11 cellular contexts compared by ENCODE assay signal in the genomic region with DNA sequence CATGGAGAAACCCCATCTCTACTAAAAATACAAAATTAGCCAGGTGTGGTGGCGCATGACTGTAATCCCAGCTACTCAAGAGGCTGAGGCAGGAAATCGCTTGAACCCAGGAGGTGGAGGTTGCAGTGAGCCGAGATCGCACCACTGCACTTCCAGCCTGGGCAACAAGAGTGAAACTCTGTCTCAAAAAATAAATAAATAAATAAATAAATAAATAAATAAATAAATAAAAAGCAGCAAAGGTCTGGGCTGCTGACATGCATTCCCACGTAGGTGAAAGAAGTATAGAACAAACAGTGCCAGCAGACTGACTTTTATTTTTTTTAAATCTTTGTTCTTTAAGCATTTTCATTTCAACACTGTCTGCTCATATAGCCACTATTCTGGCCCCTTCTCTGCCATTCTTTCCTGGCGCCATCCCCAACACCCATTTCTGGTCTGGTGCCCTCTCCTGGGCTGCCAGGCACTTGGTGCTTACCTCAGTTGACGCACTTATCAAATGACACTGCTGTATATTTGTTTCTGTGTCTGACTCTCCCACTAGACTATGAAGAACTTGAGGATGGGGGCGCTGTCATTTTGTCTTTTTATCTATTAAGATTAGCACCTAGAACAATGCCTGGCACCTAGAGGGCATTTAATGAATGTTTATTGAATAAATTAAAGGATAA. TPM values are rescaled to one million over a fixed set of nuclear protein-coding genes. Genes with fewer than 3 reads are reported as not detected.
DNase-seq lines count a peak whose midpoint lies in the region; ATAC-seq and TF ChIP-seq lines count a peak whose summit lies in the region.
"Had no signal": no experiment of that assay in that cellular context is flagged by ENCODE, and none has a peak within 500 bp of the region (broad histone marks: within the 10 kb centered on the region; RNA-seq: fewer than 3 reads in every experiment).

No MANE protein-coding gene starts in this region.

- POLR2A ChIA-PET in activated CD4-positive, alpha-beta T cell treated with anti-CD3 and anti-CD28 coated beads for 36 hours (lab: Charles Lee) = no interaction called here
- POLR2A ChIA-PET in HEK293 (lab: Yijun Ruan, JAX) = no interaction called here

- no peak for TF ChIP-seq POLR2A in spleen (IDR thresholded peaks at IDR 0.05)

- H3K36me3 ChIP-seq in HEK293 (ENCODE audit: control insufficient read depth in 2 of 2, insufficient read depth in 1 of 2, low read length in 2 of 2) (no peaks in the 10 kb centered on the region), osteoblast (ENCODE audit: insufficient read depth, low read length) (no peaks in the 10 kb centered on the region), spleen (no peaks in the 10 kb centered on the region)
- H3K36me3 ChIP-seq: thoracic aorta had no signal

- H3K27me3 Mint-ChIP-seq in activated CD4-positive, alpha-beta T cell treated with anti-CD3 and anti-CD28 coated beads for 36 hours = no peaks in the 10 kb centered on the region

- no peak overlapping the region for H3K27ac ChIP-seq in HEK293 (ENCODE audit: extremely low read depth, low read depth, low read length)
- H3K27ac ChIP-seq in osteoblast (ENCODE audit: low read depth, low read length) = no peak overlapping the region
- H3K27ac ChIP-seq in spleen = no peak overlapping the region
- H3K27ac ChIP-seq: thoracic aorta had no signal

- no peaks in the 10 kb centered on the region for H3K27me3 ChIP-seq in osteoblast (ENCODE audit: insufficient read depth, low read length)
- H3K27me3 ChIP-seq in spleen (replicated peaks in 1 of 7) = no peaks in the 10 kb centered on the region

- no peak overlapping the region for H3K4me2 ChIP-seq in osteoblast (ENCODE audit: insufficient read depth, low read length)

- no peak for TF ChIP-seq CTCF in HEK293 (tag by site-specific recombination; IDR thresholded peaks at IDR 0.05)
- TF ChIP-seq CTCF in osteoblast (IDR thresholded peaks at IDR 0.05; ENCODE audit: extremely low read depth, low read depth, low read length) = no peak
- peak in 1 of 11 experiments; percentile 8 for TF ChIP-seq CTCF in spleen (IDR thresholded peaks at IDR 0.05 in 8 of 11, conservative IDR thresholded peaks at IDR 0.05 in 3 of 11)

- H3K4me3 Mint-ChIP-seq in activated CD4-positive, alpha-beta T cell treated with anti-CD3 and anti-CD28 coated beads for 36 hours = no peak overlapping the region

- CTCF ChIA-PET in activated CD4-positive, alpha-beta T cell treated with anti-CD3 and anti-CD28 coated beads for 36 hours (lab: Charles Lee) = no interaction called here
- CTCF ChIA-PET in HEK293 (lab: Yijun Ruan, JAX) = no interaction called here

- H3K27ac Mint-ChIP-seq in activated CD4-positive, alpha-beta T cell treated with anti-CD3 and anti-CD28 coated beads for 36 hours = no peak overlapping the region

- no peaks in the 10 kb centered on the region for H4K20me1 ChIP-seq in osteoblast (ENCODE audit: insufficient read depth, low read length)

- H3K4me3 ChIP-seq in HEK293 (ENCODE audit: low read depth, low read length) = no peak overlapping the region
- no peak overlapping the region for H3K4me3 ChIP-seq in osteoblast (ENCODE audit: insufficient read depth, low read length)
- no peak overlapping the region for H3K4me3 ChIP-seq in spleen
- H3K4me3 ChIP-seq: thoracic aorta had no signal

- no peaks in the 10 kb centered on the region for H3K79me2 ChIP-seq in osteoblast (ENCODE audit: insufficient read depth, low read length)

- H3K9me3 ChIP-seq in HEK293 (ENCODE audit: control insufficient read depth, insufficient read depth, low read depth, low read length) (no peaks in the 10 kb centered on the region), osteoblast (ENCODE audit: low read depth, low read length) (no peaks in the 10 kb centered on the region), spleen (no peaks in the 10 kb centered on the region)
- H3K9me3 ChIP-seq: thoracic aorta had no signal

- 87 to 94% (median 90%) methylated on average over 8 of the region's 8 CpGs for WGBS in spleen, 5 donors

- H2AFZ ChIP-seq in osteoblast (ENCODE audit: low read length) = no peak overlapping the region

- peak; percentile 50 for DNase-seq in activated CD4-positive, alpha-beta T cell treated with anti-CD3 and anti-CD28 coated beads for 36 hours
- DNase-seq in activated CD4-positive, alpha-beta T cell treated with anti-CD3 and anti-CD28 coated beads for 1 hour = no peak
- peak; percentile 35 for DNase-seq in activated CD4-positive, alpha-beta T cell treated with anti-CD3 and anti-CD28 coated beads for 48 hours
- peak; percentile 19 for DNase-seq in osteoblast (ENCODE audit: insufficient read length, low spot score, missing footprints)
- DNase-seq in MV-4-11 (lab: John Stamatoyannopoulos, UW) = no peak
- DNase-seq in spleen = no peak
- DNase-seq: NCI-H2171 treated with DMSO at 0.1 percent for 48 hours, nucleus accumbens had no signal

- H3K4me1 ChIP-seq in HEK293 (ENCODE audit: control insufficient read depth, insufficient read depth, low read length) = no peaks in the 10 kb centered on the region
- no peaks in the 10 kb centered on the region for H3K4me1 ChIP-seq in osteoblast (ENCODE audit: insufficient read depth, low read length)
- H3K4me1 ChIP-seq in spleen = peaks cover 0 to 28% (median 4%) of the 10 kb centered on the region in 6 donors

- H3K36me3 Mint-ChIP-seq in activated CD4-positive, alpha-beta T cell treated with anti-CD3 and anti-CD28 coated beads for 36 hours (ENCODE audit: low read depth) = no peaks in the 10 kb centered on the region

- H3K9me3 Mint-ChIP-seq in activated CD4-positive, alpha-beta T cell treated with anti-CD3 and anti-CD28 coated beads for 36 hours (ENCODE audit: low read depth) = no peaks in the 10 kb centered on the region

- no peak for ATAC-seq in activated CD4-positive, alpha-beta T cell treated with anti-CD3 and anti-CD28 coated beads for 36 hours
- ATAC-seq in GM21619 (IDR thresholded peaks at IDR 0.05; ENCODE audit: unreplicated experiment) = no peak

- H3K4me1 Mint-ChIP-seq in activated CD4-positive, alpha-beta T cell treated with anti-CD3 and anti-CD28 coated beads for 36 hours = peaks cover 5% of the 10 kb centered on the region

- intact Hi-C loops in activated CD4-positive, alpha-beta T cell treated with anti-CD3 and anti-CD28 coated beads for 36 hours (cut with DNase I, micrococcal nuclease) = no loop called here
- intact Hi-C loops in spleen (cut with DNase I; ENCODE audit: low total_unique reads) = no loop called here

TF ChIP-seq in HEK293, 187 proteins besides CTCF, POLR2A, EP300 and RAD21 (continues in another document):
- TF ChIP-seq, protein P1, sequence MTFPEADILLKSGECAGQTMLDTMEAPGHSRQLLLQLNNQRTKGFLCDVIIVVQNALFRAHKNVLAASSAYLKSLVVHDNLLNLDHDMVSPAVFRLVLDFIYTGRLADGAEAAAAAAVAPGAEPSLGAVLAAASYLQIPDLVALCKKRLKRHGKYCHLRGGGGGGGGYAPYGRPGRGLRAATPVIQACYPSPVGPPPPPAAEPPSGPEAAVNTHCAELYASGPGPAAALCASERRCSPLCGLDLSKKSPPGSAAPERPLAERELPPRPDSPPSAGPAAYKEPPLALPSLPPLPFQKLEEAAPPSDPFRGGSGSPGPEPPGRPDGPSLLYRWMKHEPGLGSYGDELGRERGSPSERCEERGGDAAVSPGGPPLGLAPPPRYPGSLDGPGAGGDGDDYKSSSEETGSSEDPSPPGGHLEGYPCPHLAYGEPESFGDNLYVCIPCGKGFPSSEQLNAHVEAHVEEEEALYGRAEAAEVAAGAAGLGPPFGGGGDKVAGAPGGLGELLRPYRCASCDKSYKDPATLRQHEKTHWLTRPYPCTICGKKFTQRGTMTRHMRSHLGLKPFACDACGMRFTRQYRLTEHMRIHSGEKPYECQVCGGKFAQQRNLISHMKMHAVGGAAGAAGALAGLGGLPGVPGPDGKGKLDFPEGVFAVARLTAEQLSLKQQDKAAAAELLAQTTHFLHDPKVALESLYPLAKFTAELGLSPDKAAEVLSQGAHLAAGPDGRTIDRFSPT (tag by site-specific recombination; IDR thresholded peaks at IDR 0.05) = no peak
- TF ChIP-seq ZNF660 (tag by site-specific recombination; IDR thresholded peaks at IDR 0.05) (no peak), ZNF114 (tag by site-specific recombination; IDR thresholded peaks at IDR 0.05) (no peak)
- TF ChIP-seq, protein P2, sequence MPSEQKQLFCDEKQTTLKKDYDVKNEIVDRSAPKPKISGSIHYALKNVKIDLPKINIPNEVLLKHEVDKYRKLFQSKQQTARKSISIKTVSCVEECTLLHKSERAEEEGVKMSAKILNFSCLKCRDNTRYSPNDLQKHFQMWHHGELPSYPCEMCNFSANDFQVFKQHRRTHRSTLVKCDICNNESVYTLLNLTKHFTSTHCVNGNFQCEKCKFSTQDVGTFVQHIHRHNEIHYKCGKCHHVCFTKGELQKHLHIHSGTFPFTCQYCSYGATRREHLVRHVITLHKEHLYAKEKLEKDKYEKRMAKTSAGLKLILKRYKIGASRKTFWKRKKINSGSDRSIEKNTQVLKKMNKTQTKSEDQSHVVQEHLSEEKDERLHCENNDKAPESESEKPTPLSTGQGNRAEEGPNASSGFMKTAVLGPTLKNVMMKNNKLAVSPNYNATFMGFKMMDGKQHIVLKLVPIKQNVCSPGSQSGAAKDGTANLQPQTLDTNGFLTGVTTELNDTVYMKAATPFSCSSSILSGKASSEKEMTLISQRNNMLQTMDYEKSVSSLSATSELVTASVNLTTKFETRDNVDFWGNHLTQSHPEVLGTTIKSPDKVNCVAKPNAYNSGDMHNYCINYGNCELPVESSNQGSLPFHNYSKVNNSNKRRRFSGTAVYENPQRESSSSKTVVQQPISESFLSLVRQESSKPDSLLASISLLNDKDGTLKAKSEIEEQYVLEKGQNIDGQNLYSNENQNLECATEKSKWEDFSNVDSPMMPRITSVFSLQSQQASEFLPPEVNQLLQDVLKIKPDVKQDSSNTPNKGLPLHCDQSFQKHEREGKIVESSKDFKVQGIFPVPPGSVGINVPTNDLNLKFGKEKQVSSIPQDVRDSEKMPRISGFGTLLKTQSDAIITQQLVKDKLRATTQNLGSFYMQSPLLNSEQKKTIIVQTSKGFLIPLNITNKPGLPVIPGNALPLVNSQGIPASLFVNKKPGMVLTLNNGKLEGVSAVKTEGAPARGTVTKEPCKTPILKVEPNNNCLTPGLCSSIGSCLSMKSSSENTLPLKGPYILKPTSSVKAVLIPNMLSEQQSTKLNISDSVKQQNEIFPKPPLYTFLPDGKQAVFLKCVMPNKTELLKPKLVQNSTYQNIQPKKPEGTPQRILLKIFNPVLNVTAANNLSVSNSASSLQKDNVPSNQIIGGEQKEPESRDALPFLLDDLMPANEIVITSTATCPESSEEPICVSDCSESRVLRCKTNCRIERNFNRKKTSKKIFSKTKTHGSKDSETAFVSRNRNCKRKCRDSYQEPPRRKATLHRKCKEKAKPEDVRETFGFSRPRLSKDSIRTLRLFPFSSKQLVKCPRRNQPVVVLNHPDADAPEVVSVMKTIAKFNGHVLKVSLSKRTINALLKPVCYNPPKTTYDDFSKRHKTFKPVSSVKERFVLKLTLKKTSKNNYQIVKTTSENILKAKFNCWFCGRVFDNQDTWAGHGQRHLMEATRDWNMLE (tag by site-specific recombination; conservative IDR thresholded peaks at IDR 0.05; ENCODE audit: low read depth) = peak; percentile 87

RNA-seq across cellular contexts. Expression of a gene that starts 15.6 kb away (rescaled TPM):
- 100 to 1,000 TPM; 126 to 148 TPM for total RNA-seq in activated CD4-positive, alpha-beta T cell treated with anti-CD3 and anti-CD28 coated beads for 36 hours
- 24.2 and 30.0 TPM in 2 replicates for total RNA-seq in osteoblast
- total RNA-seq in spleen = 100 to 1,000 TPM in 2 of 7 donors, 10 to 100 TPM in 5; 58.7 to 115 (median 81.2) TPM
- 10 to 100 TPM; 40.1 to 53.0 (median 46.9) TPM for polyA plus RNA-seq in spleen

Comparison
In these comparisons a context has a peak if more than half of its experiments do, and no peak if none do; other contexts are left out.
1. DNase-seq: peak in activated CD4-positive, alpha-beta T cell treated with anti-CD3 and anti-CD28 coated beads for 36 hours (single experiment), activated CD4-positive, alpha-beta T cell treated with anti-CD3 and anti-CD28 coated beads for 48 hours (single experiment) and osteoblast (single experiment); none in activated CD4-positive, alpha-beta T cell treated with anti-CD3 and anti-CD28 coated beads for 1 hour (single experiment), MV-4-11 (single experiment) and spleen (single experiment).